Comparison of ENCODE assay signal across 1 cellular context in the genomic region with DNA sequence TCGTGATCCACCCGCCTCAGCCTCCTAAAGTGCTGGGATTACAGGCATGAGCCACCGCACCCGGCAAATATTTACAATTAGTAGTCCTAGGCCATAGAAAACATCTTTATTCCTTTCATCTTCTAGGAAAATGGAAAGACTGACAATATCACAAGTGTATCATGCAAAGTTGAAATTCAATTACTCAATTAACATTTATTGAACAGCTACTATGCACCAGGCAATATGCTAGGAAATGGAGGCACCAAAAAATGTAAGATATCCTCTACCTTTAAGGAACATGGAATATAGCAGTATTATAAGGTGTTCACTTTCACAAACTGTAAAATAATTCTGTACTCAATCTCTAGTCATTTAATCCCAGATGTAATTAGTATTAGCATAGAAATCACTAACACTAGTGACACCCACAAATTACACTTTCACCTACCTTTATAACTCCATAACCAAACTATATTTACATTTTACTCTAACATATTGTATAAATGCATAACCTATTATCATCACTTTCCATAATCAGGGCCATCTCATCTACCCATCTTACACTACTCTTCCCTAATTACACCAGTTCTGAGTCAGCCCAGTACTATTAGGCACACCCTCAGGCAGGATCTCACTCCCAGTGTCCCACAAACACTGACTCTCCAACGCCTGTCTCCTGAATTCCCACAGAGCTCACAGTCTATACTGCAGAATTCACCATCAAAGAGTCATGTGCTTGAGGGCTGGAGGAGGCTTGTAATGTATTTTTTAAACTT.
TF ChIP-seq lines count a peak whose summit lies in the region.

No MANE protein-coding gene starts in this region.

TF ChIP-seq in H1, 55 proteins besides CTCF, POLR2A, EP300 and RAD21:
- TF ChIP-seq CHD7 (IDR thresholded peaks at IDR 0.05; ENCODE audit: insufficient replicate concordance, low read length) (no peak), RBBP5 (IDR thresholded peaks at IDR 0.05; ENCODE audit: borderline replicate concordance, low read depth, low read length) (no peak), JUN (IDR thresholded peaks at IDR 0.05; ENCODE audit: low read depth, low read length) (no peak), SP2 (IDR thresholded peaks at IDR 0.05; ENCODE audit: low read length) (no peak), EZH2 (IDR thresholded peaks at IDR 0.05; ENCODE audit: low read depth, low read length, severe bottlenecking) (no peak), RXRA (IDR thresholded peaks at IDR 0.05; ENCODE audit: insufficient read depth, low read depth, low read length) (no peak), GABPA (IDR thresholded peaks at IDR 0.05; ENCODE audit: borderline replicate concordance, insufficient read depth, low read length) (no peak), KDM4A (IDR thresholded peaks at IDR 0.05; ENCODE audit: low read depth, low read length, severe bottlenecking) (no peak), CHD2 (IDR thresholded peaks at IDR 0.05; ENCODE audit: low read length) (no peak), SIRT6 (IDR thresholded peaks at IDR 0.05; ENCODE audit: low read length) (no peak), MAFK (IDR thresholded peaks at IDR 0.05; ENCODE audit: low read depth, low read length) (no peak), NANOG (IDR thresholded peaks at IDR 0.05; ENCODE audit: insufficient read depth, low read depth, low read length, poor library complexity, severe bottlenecking) (no peak), TAF1 (IDR thresholded peaks at IDR 0.05; ENCODE audit: low read depth, low read length) (no peak), NRF1 (IDR thresholded peaks at IDR 0.05; ENCODE audit: low read depth, low read length) (no peak), TBP (IDR thresholded peaks at IDR 0.05; ENCODE audit: low read depth, low read length) (no peak), ATF3 (IDR thresholded peaks at IDR 0.05; ENCODE audit: insufficient read depth, low read depth, low read length) (no peak)
- TF ChIP-seq, protein P1, sequence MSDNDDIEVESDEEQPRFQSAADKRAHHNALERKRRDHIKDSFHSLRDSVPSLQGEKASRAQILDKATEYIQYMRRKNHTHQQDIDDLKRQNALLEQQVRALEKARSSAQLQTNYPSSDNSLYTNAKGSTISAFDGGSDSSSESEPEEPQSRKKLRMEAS (IDR thresholded peaks at IDR 0.05): no peak
